ENCODE assay signal across 8 cellular contexts in genomic region chr3:137105277-137105977, GRCh38.
DNase-seq lines count a peak whose midpoint lies in the region; ATAC-seq, FAIRE-seq and TF ChIP-seq lines count a peak whose summit lies in the region.

No MANE protein-coding gene starts in this region.

- FAIRE-seq in islet of Langerhans (lab: Jason Lieb, UNC), result peak; percentile 99

- H3K9me3 ChIP-seq in mammary epithelial cell (replicated peaks; ENCODE audit: insufficient read depth, low read length) (no peaks in the 10 kb centered on the region), testis (no peaks in the 10 kb centered on the region)

- no peaks in the 10 kb centered on the region for H3K27me3 ChIP-seq in mammary epithelial cell (ENCODE audit: insufficient read depth, low read length)
- H3K27me3 ChIP-seq in testis, result no peaks in the 10 kb centered on the region

- no TSS peak for BruUV-seq in mammary epithelial cell (replicated peaks; lab: Mats Ljungman, UMichigan)

- H3K4me3 ChIP-seq in AG09309 (ENCODE audit: control insufficient read depth, low read depth, low read length) (no peak overlapping the region), GM12875 (ENCODE audit: low read depth, low read length) (no peak overlapping the region), mammary epithelial cell (replicated peaks in 1 of 3; ENCODE audit: insufficient read depth in 1 of 3, low read depth in 2 of 3, low read length in 3 of 3) (no peak overlapping the region), testis (no peak overlapping the region)

- 12% methylated on average over 10 of the region's 10 CpGs for WGBS in mammary epithelial cell (ENCODE audit: low coverage, missing lambda C conversion rate)
- 11 to 12% methylated on average over 10 of the region's 10 CpGs for WGBS in testis, 2 donors

- TF ChIP-seq CTCF in AG09309 (IDR thresholded peaks at IDR 0.05; ENCODE audit: control insufficient read depth, insufficient read depth, low read depth, low read length, missing control alignments) (peak; percentile 54), GM12875 (IDR thresholded peaks at IDR 0.05; ENCODE audit: borderline replicate concordance, insufficient read depth, low read depth, low read length) (peak; percentile 25; the same call in 1 of the 2 replicates), mammary epithelial cell (conservative IDR thresholded peaks at IDR 0.05 in 1 of 2, IDR thresholded peaks at IDR 0.05 in 1 of 2; ENCODE audit: extremely low read depth in 1 of 2, insufficient read depth in 1 of 2, low read depth in 1 of 2, low read length in 2 of 2) (peak; percentile 54 to 59), testis (IDR thresholded peaks at IDR 0.05) (peak; percentile 37 to 78 (median 61))

- DNase-seq in AG09309 (ENCODE audit: low read depth) (peak; percentile 27), HuH-7.5 (ENCODE audit: low spot score) (peak; percentile 21), NOMO-1 (lab: John Stamatoyannopoulos, UW; ENCODE audit: unreplicated experiment in 2 of 2) (peak; percentile 63 to 87), mammary epithelial cell (peak; percentile 35), testis (peak; percentile 34)

- no peak overlapping the region for H3K9ac ChIP-seq in mammary epithelial cell (ENCODE audit: insufficient read depth, low read length)

- H3K36me3 ChIP-seq in mammary epithelial cell (ENCODE audit: insufficient read depth, low read length), result no peaks in the 10 kb centered on the region
- no peaks in the 10 kb centered on the region for H3K36me3 ChIP-seq in testis (ENCODE audit: low read depth, missing control alignments)

- H4K20me1 ChIP-seq in mammary epithelial cell (ENCODE audit: insufficient read depth, low read length), result no peaks in the 10 kb centered on the region

- CTCF ChIA-PET in mammary epithelial cell (lab: Charles Lee; ENCODE audit: low non-redundant PET), result interaction anchor here (0.6 kb wide), 1 partner anchor 741 kb away, joined by 3 read pairs; no protein-coding TSS in a partner anchor

- H3K27ac ChIP-seq in mammary epithelial cell (ENCODE audit: insufficient read depth, low read depth, low read length), result no peak overlapping the region
- H3K27ac ChIP-seq in testis, result no peak overlapping the region

- no peak for TF ChIP-seq POLR2A in testis (IDR thresholded peaks at IDR 0.05)

- no peaks in the 10 kb centered on the region for H3K79me2 ChIP-seq in mammary epithelial cell (ENCODE audit: insufficient read depth, low read length)

- dilution Hi-C loops in mammary epithelial cell (cut with HindIII; ENCODE audit: low sequenced_read_pairs), result loop anchor here (5.0 kb wide), 1 partner anchor 582 kb away; no protein-coding TSS in a partner anchor

- no peak overlapping the region for H2AFZ ChIP-seq in mammary epithelial cell (ENCODE audit: low read depth, low read length)

- ATAC-seq in esophagus mucosa, result no peak

- in situ Hi-C loops in mammary epithelial cell (cut with MboI; ENCODE audit: low sequenced_read_pairs in 2 of 2), result loop anchor here (25.0 kb wide), 2 partner anchors 582 to 832 kb away; no protein-coding TSS in a partner anchor

- H3K4me1 ChIP-seq in mammary epithelial cell (ENCODE audit: insufficient read depth, low read length), result no peaks in the 10 kb centered on the region
- H3K4me1 ChIP-seq in testis, result no peaks in the 10 kb centered on the region

- intact Hi-C loops in mammary epithelial cell (cut with micrococcal nuclease) (loop anchor here (1.0 to 5.0 kb wide), 6 partner anchors 73 to 947 kb away; no protein-coding TSS in a partner anchor), testis (cut with DNase I; ENCODE audit: low total_unique reads) (no loop called here)

- H3K4me2 ChIP-seq in mammary epithelial cell (ENCODE audit: insufficient read depth, low read depth, low read length), result no peak overlapping the region

Comparison
In these comparisons a context has a peak if more than half of its experiments do, and no peak if none do; other contexts are left out.
1. DNase-seq: peak in every context shown above with its lines; median percentile 75 in NOMO-1; 35 in mammary epithelial cell; 34 in testis; 27 in AG09309; 21 in HuH-7.5.